Comparison of ENCODE assay signal across 8 cellular contexts in genomic region chr14:52314521-52315354, GRCh38. TPM values are rescaled to one million over a fixed set of nuclear protein-coding genes. Genes with fewer than 3 reads are reported as not detected.
A peak's percentile ranks its signal among the peaks of the same experiment; 100 is the strongest.
DNase-seq lines count a peak whose midpoint lies in the region; ATAC-seq and TF ChIP-seq lines count a peak whose summit lies in the region.

No MANE protein-coding gene starts in this region.

- H3K4me3 ChIP-seq in BLaER1 = peak overlapping the region; percentile 93
- H3K4me3 ChIP-seq in H7 (ENCODE audit: insufficient read depth, low read depth, low read length) = peak overlapping the region; percentile 55
- peak overlapping the region; percentile 61 to 82 (median 64) for H3K4me3 ChIP-seq in spleen

- H3K4me2 ChIP-seq in BLaER1 = peak overlapping the region; percentile 98

- TF ChIP-seq POLR2A in spleen (IDR thresholded peaks at IDR 0.05) = no peak

- H3K36me3 ChIP-seq in BLaER1 (peaks cover 13% of the 10 kb centered on the region), H7 (replicated peaks; ENCODE audit: control insufficient read depth, insufficient read depth, low read length) (no peaks in the 10 kb centered on the region; the same call in 1 of the 2 replicates), spleen (no peaks in the 10 kb centered on the region)

- peaks cover 11% of the 10 kb centered on the region; the same call in 1 of the 2 replicates for H3K9me3 ChIP-seq in BLaER1
- no peaks in the 10 kb centered on the region for H3K9me3 ChIP-seq in spleen

- 1% methylated on average over 52 to 67 of the region's 67 CpGs for WGBS in spleen, 5 donors

- H3K9ac ChIP-seq in BLaER1 = peak overlapping the region; percentile 88

- H4K20me1 ChIP-seq in BLaER1 = peaks cover 12% of the 10 kb centered on the region

- no peak for TF ChIP-seq CTCF in spleen (IDR thresholded peaks at IDR 0.05 in 8 of 11, conservative IDR thresholded peaks at IDR 0.05 in 3 of 11)

- no peaks in the 10 kb centered on the region for H3K27me3 ChIP-seq in BLaER1
- H3K27me3 ChIP-seq in H7 (ENCODE audit: control insufficient read depth, insufficient read depth, low read length) = peaks cover 51% of the 10 kb centered on the region
- H3K27me3 ChIP-seq in spleen (replicated peaks in 1 of 7) = peaks cover 0 to 59% (median 24%) of the 10 kb centered on the region in 7 donors

- DNase-seq in H7 (peak; percentile 74), astrocyte of the hippocampus (ENCODE audit: low read depth, low spot score) (peak; percentile 58), iPS-NIHi11 (ENCODE audit: low spot score) (peak; percentile 41), spleen (peak; percentile 90), midbrain (lab: John Stamatoyannopoulos, UW) (no peak)

- H3K4me1 ChIP-seq in BLaER1 (peaks cover 62% of the 10 kb centered on the region), spleen (peaks cover 20 to 100% (median 68%) of the 10 kb centered on the region in 6 donors)

- intact Hi-C loops in spleen (cut with DNase I; ENCODE audit: low total_unique reads) = no loop called here

- H3K27ac ChIP-seq in BLaER1 (peak overlapping the region; percentile 87), spleen (peak overlapping the region; percentile 68 to 92 (median 88))

- ATAC-seq in SK-N-SH treated with all-trans-retinoic acid at 6 μM for 48 hours (peak; percentile 71), GM18520 (IDR thresholded peaks at IDR 0.05; ENCODE audit: unreplicated experiment) (no peak)

TF ChIP-seq in SK-N-SH treated with all-trans-retinoic acid at 6 μM for 48 hours, 23 proteins besides CTCF, POLR2A, EP300 and RAD21:
- TF ChIP-seq TSHZ2 (CRISPR knock-in tag; IDR thresholded peaks at IDR 0.05) (no peak), CSRNP3 (CRISPR knock-in tag; IDR thresholded peaks at IDR 0.05) (no peak), BACH2 (CRISPR knock-in tag; IDR thresholded peaks at IDR 0.05; ENCODE audit: borderline replicate concordance) (no peak), ARNTL (CRISPR knock-in tag; IDR thresholded peaks at IDR 0.05; ENCODE audit: borderline replicate concordance, low read depth) (no peak), ESRRG (CRISPR knock-in tag; IDR thresholded peaks at IDR 0.05) (no peak), ZFP30 (CRISPR knock-in tag; IDR thresholded peaks at IDR 0.05) (no peak), ISL1 (CRISPR knock-in tag; IDR thresholded peaks at IDR 0.05) (no peak), CREB5 (CRISPR knock-in tag; IDR thresholded peaks at IDR 0.05; ENCODE audit: low read depth) (no peak), ZC3H10 (CRISPR knock-in tag; IDR thresholded peaks at IDR 0.05) (no peak), TCF4 (CRISPR knock-in tag; IDR thresholded peaks at IDR 0.05; ENCODE audit: borderline replicate concordance) (no peak), ZNF8 (CRISPR knock-in tag; IDR thresholded peaks at IDR 0.05) (no peak), CSDC2 (CRISPR knock-in tag; IDR thresholded peaks at IDR 0.05) (no peak), SNAI2 (CRISPR knock-in tag; IDR thresholded peaks at IDR 0.05) (no peak)

RNA-seq across cellular contexts. Expression of gene PTGER2, which starts 0.6 kb away (rescaled TPM):
- total RNA-seq in H7 (2014; rRNA removed; shearing (Covaris generic)) = 0.24 and 1.9 TPM in 2 replicates
- 10 to 100 TPM; 13.2 to 44.7 (median 16.2) TPM for total RNA-seq in spleen
- 1 to 10 TPM; 1.5 to 3.0 (median 2.8) TPM for polyA plus RNA-seq in spleen

RNA-seq across cellular contexts. Expression of gene PTGDR, which starts 47.2 kb away (rescaled TPM):
- total RNA-seq in H7 (2014; rRNA removed; shearing (Covaris generic)) = not detected in 2 replicates
- total RNA-seq in spleen = 10 to 100 TPM in 6 of 7 donors, 1 to 10 TPM in 1; 7.5 to 20.5 (median 10.9) TPM
- polyA plus RNA-seq in spleen = 1 to 10 TPM in 1 of 3 donors, under 1 TPM in 2; 0.67 to 1.4 (median 0.88) TPM
